ENCODE assay signal across 10 cellular contexts in the genomic region with DNA sequence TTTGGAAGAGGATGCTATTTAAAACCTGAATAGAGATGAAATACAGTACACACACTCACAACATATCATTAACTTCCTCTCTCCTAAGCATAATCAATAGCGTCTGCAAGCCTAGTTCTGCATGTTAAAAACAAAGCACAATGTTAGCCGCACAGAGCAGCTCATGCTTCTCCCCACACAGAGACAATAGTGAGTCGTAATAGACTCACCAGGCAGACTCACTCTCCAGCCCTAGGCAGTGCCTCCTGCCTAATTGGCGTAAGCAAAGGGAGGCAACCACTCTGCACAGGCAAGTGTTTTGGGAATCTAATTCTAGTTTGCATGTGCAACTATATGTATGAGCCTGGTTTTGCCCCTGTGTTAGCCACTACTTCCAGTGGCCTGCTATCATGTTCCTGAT. TPM values are rescaled to one million over a fixed set of nuclear protein-coding genes. Genes with fewer than 3 reads are reported as not detected.
A peak's percentile ranks its signal among the peaks of the same experiment; 100 is the strongest.
DNase-seq lines count a peak whose midpoint lies in the region; TF ChIP-seq lines count a peak whose summit lies in the region.
"Had no signal": no experiment of that assay in that cellular context is flagged by ENCODE, and none has a peak within 500 bp of the region (broad histone marks: within the 10 kb centered on the region; RNA-seq: fewer than 3 reads in every experiment).

No MANE protein-coding gene starts in this region.

- peaks cover 13% of the 10 kb centered on the region for H3K27me3 Mint-ChIP-seq in activated T-helper 1 cell treated with anti-CD3 and anti-CD28 coated beads, Interleukin-12 subunit alpha, Interleukin-12 subunit beta, Interleukin-2, Interleukin-4 antibody, amounts not matched to agents 30 ng/mL and 10 ng/mL and 1 ng/mL, durations not matched to agents 14 hours and 24 hours and 36 hours (ENCODE audit: insufficient read depth)
- no peaks in the 10 kb centered on the region for H3K27me3 Mint-ChIP-seq in activated CD4-positive, alpha-beta T cell treated with anti-CD3 and anti-CD28 coated beads, Interleukin-2, amount 10 ng/mL, durations not matched to agents 7 days and 5 days

- no peak for TF ChIP-seq POLR2A in testis (IDR thresholded peaks at IDR 0.05)

- POLR2A ChIA-PET in activated CD4-positive, alpha-beta T cell treated with anti-CD3 and anti-CD28 coated beads, Interleukin-2, amount 10 ng/mL, durations not matched to agents 7 days and 5 days (lab: Charles Lee) = no interaction called here

- H3K27me3 ChIP-seq in BE2C (no peaks in the 10 kb centered on the region), testis (no peaks in the 10 kb centered on the region)
- H3K27me3 ChIP-seq: tibial artery had no signal

- H3K4me3 Mint-ChIP-seq in activated T-helper 1 cell treated with anti-CD3 and anti-CD28 coated beads, Interleukin-12 subunit alpha, Interleukin-12 subunit beta, Interleukin-2, Interleukin-4 antibody, amounts not matched to agents 30 ng/mL and 10 ng/mL and 1 ng/mL, durations not matched to agents 14 hours and 24 hours and 36 hours = no peak overlapping the region
- H3K4me3 Mint-ChIP-seq in activated CD4-positive, alpha-beta T cell treated with anti-CD3 and anti-CD28 coated beads, Interleukin-2, amount 10 ng/mL, durations not matched to agents 7 days and 5 days = no peak overlapping the region

- CTCF ChIA-PET in activated CD4-positive, alpha-beta T cell treated with anti-CD3 and anti-CD28 coated beads, Interleukin-2, amount 10 ng/mL, durations not matched to agents 7 days and 5 days (lab: Charles Lee) = no interaction called here

- H3K4me3 ChIP-seq in BE2C (ENCODE audit: low read depth, low read length) (no peak overlapping the region), fibroblast of pulmonary artery (replicated peaks; ENCODE audit: low read depth, low read length) (no peak overlapping the region), testis (no peak overlapping the region)
- H3K4me3 ChIP-seq: tibial artery had no signal

- H3K27ac Mint-ChIP-seq in activated T-helper 1 cell treated with anti-CD3 and anti-CD28 coated beads, Interleukin-12 subunit alpha, Interleukin-12 subunit beta, Interleukin-2, Interleukin-4 antibody, amounts not matched to agents 30 ng/mL and 10 ng/mL and 1 ng/mL, durations not matched to agents 14 hours and 24 hours and 36 hours = no peak overlapping the region
- H3K27ac Mint-ChIP-seq in activated CD4-positive, alpha-beta T cell treated with anti-CD3 and anti-CD28 coated beads, Interleukin-2, amount 10 ng/mL, durations not matched to agents 7 days and 5 days = no peak overlapping the region

- H3K4me1 ChIP-seq in BE2C (no peaks in the 10 kb centered on the region), testis (no peaks in the 10 kb centered on the region)
- H3K4me1 ChIP-seq: tibial artery had no signal

- H3K9me3 ChIP-seq in BE2C = no peaks in the 10 kb centered on the region
- no peaks in the 10 kb centered on the region for H3K9me3 ChIP-seq in testis
- H3K9me3 ChIP-seq: tibial artery had no signal

- DNase-seq in BE2C = peak; percentile 11
- DNase-seq in HS-27A (ENCODE audit: low read depth) = peak; percentile 14
- peak; percentile 51 for DNase-seq in NCI-H774 (lab: John Stamatoyannopoulos, UW)
- peak; percentile 31 for DNase-seq in fibroblast of pulmonary artery (ENCODE audit: low read depth)
- DNase-seq in activated T-helper 1 cell treated with anti-CD3 and anti-CD28 coated beads, Interleukin-12 subunit alpha, Interleukin-12 subunit beta, Interleukin-2, Interleukin-4 antibody, amounts not matched to agents 30 ng/mL and 10 ng/mL and 1 ng/mL, durations not matched to agents 14 hours and 24 hours and 36 hours (ENCODE audit: low spot score) = no peak
- no peak for DNase-seq in activated effector memory CD4-positive, alpha-beta T cell treated with Interleukin-2 at 50 U/mL for 16 hours
- no peak for DNase-seq in activated CD4-positive, alpha-beta T cell treated with anti-CD3 and anti-CD28 coated beads, Interleukin-2, amount 10 ng/mL, durations not matched to agents 7 days and 5 days
- no peak for DNase-seq in testis
- DNase-seq: stimulated activated CD4-positive, alpha-beta T cell treated with anti-CD3 and anti-CD28 coated beads, Interleukin-2, amount 100 ng/mL, for 24 hours; tibial artery had no signal

- intact Hi-C loops in activated T-helper 1 cell treated with anti-CD3 and anti-CD28 coated beads, Interleukin-12 subunit alpha, Interleukin-12 subunit beta, Interleukin-2, Interleukin-4 antibody, amounts not matched to agents 30 ng/mL and 10 ng/mL and 1 ng/mL, durations not matched to agents 14 hours and 24 hours and 36 hours (cut with micrococcal nuclease) = no loop called here
- intact Hi-C loops in testis (cut with DNase I; ENCODE audit: low total_unique reads) = no loop called here

- no peaks in the 10 kb centered on the region for H3K36me3 Mint-ChIP-seq in activated T-helper 1 cell treated with anti-CD3 and anti-CD28 coated beads, Interleukin-12 subunit alpha, Interleukin-12 subunit beta, Interleukin-2, Interleukin-4 antibody, amounts not matched to agents 30 ng/mL and 10 ng/mL and 1 ng/mL, durations not matched to agents 14 hours and 24 hours and 36 hours (ENCODE audit: low read depth)
- H3K36me3 Mint-ChIP-seq in activated CD4-positive, alpha-beta T cell treated with anti-CD3 and anti-CD28 coated beads, Interleukin-2, amount 10 ng/mL, durations not matched to agents 7 days and 5 days (ENCODE audit: low read depth) = no peaks in the 10 kb centered on the region

- H3K36me3 ChIP-seq in BE2C (no peaks in the 10 kb centered on the region), testis (ENCODE audit: low read depth, missing control alignments) (no peaks in the 10 kb centered on the region)
- H3K36me3 ChIP-seq: tibial artery had no signal

- 88 to 94% methylated on average over 4 of the region's 4 CpGs for WGBS in testis, 2 donors

- H3K9me3 Mint-ChIP-seq in activated T-helper 1 cell treated with anti-CD3 and anti-CD28 coated beads, Interleukin-12 subunit alpha, Interleukin-12 subunit beta, Interleukin-2, Interleukin-4 antibody, amounts not matched to agents 30 ng/mL and 10 ng/mL and 1 ng/mL, durations not matched to agents 14 hours and 24 hours and 36 hours = no peaks in the 10 kb centered on the region
- no peaks in the 10 kb centered on the region for H3K9me3 Mint-ChIP-seq in activated CD4-positive, alpha-beta T cell treated with anti-CD3 and anti-CD28 coated beads, Interleukin-2, amount 10 ng/mL, durations not matched to agents 7 days and 5 days

- TF ChIP-seq CTCF in BE2C (IDR thresholded peaks at IDR 0.05; ENCODE audit: low read depth, low read length) (no peak), fibroblast of pulmonary artery (IDR thresholded peaks at IDR 0.05; ENCODE audit: low read length, missing control alignments) (no peak), testis (IDR thresholded peaks at IDR 0.05) (no peak)

- H3K27ac ChIP-seq in testis = no peak overlapping the region
- H3K27ac ChIP-seq: tibial artery had no signal

- H3K4me1 Mint-ChIP-seq in activated T-helper 1 cell treated with anti-CD3 and anti-CD28 coated beads, Interleukin-12 subunit alpha, Interleukin-12 subunit beta, Interleukin-2, Interleukin-4 antibody, amounts not matched to agents 30 ng/mL and 10 ng/mL and 1 ng/mL, durations not matched to agents 14 hours and 24 hours and 36 hours (ENCODE audit: low read depth) = peaks cover 5% of the 10 kb centered on the region
- H3K4me1 Mint-ChIP-seq in activated CD4-positive, alpha-beta T cell treated with anti-CD3 and anti-CD28 coated beads, Interleukin-2, amount 10 ng/mL, durations not matched to agents 7 days and 5 days = peaks cover 1% of the 10 kb centered on the region

RNA-seq across cellular contexts. Expression of a gene that starts 45.7 kb away (rescaled TPM):
- polyA plus RNA-seq in BE2C (2012; ENCODE audit: insufficient read depth, insufficient read length, low read depth) = 43.4 TPM
- total RNA-seq in activated T-helper 1 cell treated with anti-CD3 and anti-CD28 coated beads, Interleukin-12 subunit alpha, Interleukin-12 subunit beta, Interleukin-2, Interleukin-4 antibody, amounts not matched to agents 30 ng/mL and 10 ng/mL and 1 ng/mL, durations not matched to agents 14 hours and 24 hours and 36 hours = 73.6 and 79.1 TPM in 2 replicates
- total RNA-seq in activated CD4-positive, alpha-beta T cell treated with anti-CD3 and anti-CD28 coated beads, Interleukin-2, amount 10 ng/mL, durations not matched to agents 7 days and 5 days = 10 to 100 TPM; 76.8 to 89.6 TPM
- 100 to 1,000 TPM; 103 to 126 TPM for total RNA-seq in testis
- 26.2 TPM for polyA plus RNA-seq in testis (ENCODE audit: insufficient read depth, low read depth, low replicate concordance)

Comparison
In these comparisons a context has a peak if more than half of its experiments do, and no peak if none do; other contexts are left out.
1. DNase-seq: peak in BE2C (single experiment), HS-27A (single experiment), NCI-H774 (single experiment) and fibroblast of pulmonary artery (single experiment); none in activated T-helper 1 cell treated with anti-CD3 and anti-CD28 coated beads, Interleukin-12 subunit alpha, Interleukin-12 subunit beta, Interleukin-2, Interleukin-4 antibody, amounts not matched to agents 30 ng/mL and 10 ng/mL and 1 ng/mL, durations not matched to agents 14 hours and 24 hours and 36 hours (single experiment), activated effector memory CD4-positive, alpha-beta T cell treated with Interleukin-2 at 50 U/mL for 16 hours (single experiment), activated CD4-positive, alpha-beta T cell treated with anti-CD3 and anti-CD28 coated beads, Interleukin-2, amount 10 ng/mL, durations not matched to agents 7 days and 5 days (single experiment) and testis (single experiment).